ENCODE assay signal across 2 cellular contexts in genomic region chr3:120738006-120738405, GRCh38. TPM values are rescaled to one million over a fixed set of nuclear protein-coding genes. Genes with fewer than 3 reads are reported as not detected.
"Had no signal": no experiment of that assay in that cellular context is flagged by ENCODE, and none has a peak within 500 bp of the region (broad histone marks: within the 10 kb centered on the region; RNA-seq: fewer than 3 reads in every experiment).

No MANE protein-coding gene starts in this region.

RNA-seq across cellular contexts. Expression of gene HGD, which starts 56.0 kb away (rescaled TPM):
- total RNA-seq: foreskin keratinocyte had no signal
- polyA plus RNA-seq: foreskin keratinocyte, heart left ventricle had no signal
